8 cellular contexts compared by ENCODE assay signal in the genomic region with DNA sequence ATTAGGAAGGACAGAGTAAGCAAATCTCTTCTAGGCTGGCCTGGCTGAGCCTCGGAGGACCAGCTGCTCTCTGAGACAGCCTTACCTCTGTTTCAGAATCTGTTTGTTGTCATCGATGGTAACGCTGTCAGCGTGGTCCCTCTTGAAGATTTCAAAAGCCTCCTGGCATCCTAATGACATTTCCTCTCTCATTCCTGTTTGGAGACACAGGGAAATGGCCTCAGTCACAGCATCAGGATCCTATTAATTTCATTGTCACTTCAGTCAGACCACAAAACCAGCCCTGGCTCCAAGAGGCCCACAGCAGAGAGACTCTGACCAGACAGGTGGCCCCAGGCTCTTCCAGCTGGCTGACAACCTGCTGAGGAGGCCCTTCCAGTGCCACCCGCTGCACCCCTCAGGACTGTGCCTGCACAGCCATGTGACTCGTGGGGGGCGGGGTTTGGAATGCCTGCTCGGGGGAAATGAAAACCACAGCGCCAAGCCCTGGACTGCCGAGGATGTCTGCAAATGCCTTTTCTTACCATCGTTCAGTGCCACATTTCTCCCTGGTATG.
DNase-seq lines count a peak whose midpoint lies in the region; ATAC-seq and TF ChIP-seq lines count a peak whose summit lies in the region.

No MANE protein-coding gene starts in this region.

- H3K9me3 ChIP-seq in IMR-90 (ENCODE audit: control insufficient read depth, insufficient read depth, low read length) (no peaks in the 10 kb centered on the region), right cardiac atrium (ENCODE audit: control insufficient read depth, low read length) (no peaks in the 10 kb centered on the region), stomach (no peaks in the 10 kb centered on the region)

- H3K4me3 Mint-ChIP-seq in activated naive CD4-positive, alpha-beta T cell treated with anti-CD3 and anti-CD28 coated beads, Interleukin-2, amount 10 ng/mL, durations not matched to agents 7 days and 5 days: no peak overlapping the region

- no peaks in the 10 kb centered on the region for H3K4me1 ChIP-seq in IMR-90 (ENCODE audit: control insufficient read depth, insufficient read depth, low read length)
- H3K4me1 ChIP-seq in right cardiac atrium (ENCODE audit: control insufficient read depth, insufficient read depth, low read length): no peaks in the 10 kb centered on the region
- peaks cover 0 to 24% (median 17%) of the 10 kb centered on the region in 4 donors for H3K4me1 ChIP-seq in stomach

- no peak overlapping the region for H3K23ac ChIP-seq in IMR-90 (ENCODE audit: low read depth, low read length)

- POLR2A ChIA-PET in IMR-90 (lab: Charles Lee; ENCODE audit: unreplicated experiment): no interaction called here

- H4K8ac ChIP-seq in IMR-90 (ENCODE audit: low read depth in 2 of 2, low read length in 2 of 2): no peak overlapping the region

- no peak for ATAC-seq in IMR-90 (ENCODE audit: low read depth)
- ATAC-seq in right cardiac atrium: peak; percentile 66 to 67
- ATAC-seq in GM18502 (IDR thresholded peaks at IDR 0.05; ENCODE audit: poor library complexity, unreplicated experiment): no peak

- no peaks in the 10 kb centered on the region for H3K9me3 Mint-ChIP-seq in activated naive CD4-positive, alpha-beta T cell treated with anti-CD3 and anti-CD28 coated beads, Interleukin-2, amount 10 ng/mL, durations not matched to agents 7 days and 5 days

- H4K91ac ChIP-seq in IMR-90 (ENCODE audit: insufficient read depth, low read depth, low read length): no peak overlapping the region

- H3K27ac ChIP-seq in IMR-90 (ENCODE audit: insufficient read depth, low read length): no peak overlapping the region
- H3K27ac ChIP-seq in right cardiac atrium (ENCODE audit: low read length): no peak overlapping the region
- peak overlapping the region in 4 of 5 donors; percentile 7 to 71 (median 31) for H3K27ac ChIP-seq in stomach

- in situ Hi-C loops in IMR-90 (cut with MboI; ENCODE audit: low sequenced_read_pairs): no loop called here

- H2BK15ac ChIP-seq in IMR-90 (ENCODE audit: low read depth, low read length): no peak overlapping the region

- no TSS peak for BruUV-seq in IMR-90 (replicated peaks; lab: Mats Ljungman, UMichigan)

- CTCF ChIA-PET in IMR-90 (lab: Yijun Ruan, JAX): no interaction called here
- CTCF ChIA-PET in activated naive CD4-positive, alpha-beta T cell treated with anti-CD3 and anti-CD28 coated beads, Interleukin-2, amount 10 ng/mL, durations not matched to agents 7 days and 5 days (lab: Charles Lee): no interaction called here

- no peaks in the 10 kb centered on the region for H3K9me1 ChIP-seq in IMR-90 (ENCODE audit: insufficient read depth, low read length)

- H3K79me1 ChIP-seq in IMR-90 (ENCODE audit: low read depth in 1 of 2, low read length in 2 of 2): no peaks in the 10 kb centered on the region

- H4K5ac ChIP-seq in IMR-90 (ENCODE audit: low read depth, low read length): no peak overlapping the region

- H3K27me3 Mint-ChIP-seq in activated naive CD4-positive, alpha-beta T cell treated with anti-CD3 and anti-CD28 coated beads, Interleukin-2, amount 10 ng/mL, durations not matched to agents 7 days and 5 days: peaks cover 4% of the 10 kb centered on the region

- no peak overlapping the region for H2AK9ac ChIP-seq in IMR-90 (replicated peaks; ENCODE audit: low read depth, low read length, poor library complexity)

- no peak overlapping the region for H2BK120ac ChIP-seq in IMR-90 (ENCODE audit: low read depth, low read length)

- no peaks in the 10 kb centered on the region for H3K36me3 Mint-ChIP-seq in activated naive CD4-positive, alpha-beta T cell treated with anti-CD3 and anti-CD28 coated beads, Interleukin-2, amount 10 ng/mL, durations not matched to agents 7 days and 5 days

- no peak overlapping the region for H3K27ac Mint-ChIP-seq in activated naive CD4-positive, alpha-beta T cell treated with anti-CD3 and anti-CD28 coated beads, Interleukin-2, amount 10 ng/mL, durations not matched to agents 7 days and 5 days

- no peak overlapping the region for H3K4ac ChIP-seq in IMR-90 (ENCODE audit: low read depth, low read length)

- no peak for TF ChIP-seq POLR2A in IMR-90 (IDR thresholded peaks at IDR 0.05; ENCODE audit: low read depth, low read length)
- no peak for TF ChIP-seq POLR2A in stomach (IDR thresholded peaks at IDR 0.05)

- H3K27me3 ChIP-seq in IMR-90 (ENCODE audit: control insufficient read depth, insufficient read depth, low read length) (no peaks in the 10 kb centered on the region), right cardiac atrium (ENCODE audit: control insufficient read depth, insufficient read depth) (no peaks in the 10 kb centered on the region), stomach (no peaks in the 10 kb centered on the region)

- H3K4me1 Mint-ChIP-seq in activated naive CD4-positive, alpha-beta T cell treated with anti-CD3 and anti-CD28 coated beads, Interleukin-2, amount 10 ng/mL, durations not matched to agents 7 days and 5 days: no peaks in the 10 kb centered on the region

- 31% methylated on average over 2 of the region's 11 CpGs; no CpG with 5 or more reads in 1 of the 2 experiments for WGBS in IMR-90 (ENCODE audit: extremely low coverage in 2 of 2, insufficient read length in 1 of 2), 2 experiments
- WGBS in right cardiac atrium: 33% methylated on average over 11 of the region's 11 CpGs
- 32 to 43% (median 39%) methylated on average over 11 of the region's 11 CpGs for WGBS in stomach, 5 donors

- TF ChIP-seq RAD21 in IMR-90 (IDR thresholded peaks at IDR 0.05; ENCODE audit: low read length): no peak

- no peak overlapping the region for H3K4me2 ChIP-seq in IMR-90 (ENCODE audit: low read depth, low read length)

- no peak overlapping the region for H3K56ac ChIP-seq in IMR-90 (ENCODE audit: extremely low read depth, insufficient read depth, low read length)

- H3K4me3 ChIP-seq in IMR-90 (ENCODE audit: insufficient read depth, low read depth, low read length) (no peak overlapping the region), right cardiac atrium (ENCODE audit: low read length) (no peak overlapping the region), stomach (no peak overlapping the region)

- H2BK5ac ChIP-seq in IMR-90 (ENCODE audit: low read depth, low read length, poor library complexity, severe bottlenecking): no peak overlapping the region

- no peak overlapping the region for H3K9ac ChIP-seq in IMR-90 (ENCODE audit: low read depth, low read length)

- TF ChIP-seq CTCF in IMR-90 (conservative IDR thresholded peaks at IDR 0.05; ENCODE audit: low read depth, low read length) (no peak), stomach (IDR thresholded peaks at IDR 0.05) (no peak)

- intact Hi-C loops in IMR-90 (cut with micrococcal nuclease): no loop called here
- intact Hi-C loops in right cardiac atrium (cut with DNase I): no loop called here
- intact Hi-C loops in stomach (cut with DNase I; ENCODE audit: low total_unique reads): no loop called here

- H3K36me3 ChIP-seq in IMR-90 (ENCODE audit: control insufficient read depth, insufficient read depth, low read length) (no peaks in the 10 kb centered on the region), stomach (no peaks in the 10 kb centered on the region)

- no peak for DNase-seq in IMR-90
- peak; percentile 90 for DNase-seq in SK-N-DZ (ENCODE audit: low spot score)
- DNase-seq in right cardiac atrium: peak; percentile 53 to 87 (median 86)
- peak; percentile 47 for DNase-seq in stomach
- no peak for DNase-seq in cortex of kidney (lab: John Stamatoyannopoulos, UW)
- DNase-seq in activated naive CD4-positive, alpha-beta T cell treated with anti-CD3 and anti-CD28 coated beads, Interleukin-2, amount 10 ng/mL, durations not matched to agents 7 days and 5 days: no peak
- no peak for DNase-seq in activated gamma-delta T cell treated with Interleukin-2 at 50 U/mL for 16 hours

- H3K18ac ChIP-seq in IMR-90 (ENCODE audit: low read depth, low read length): no peak overlapping the region

- dilution Hi-C loops in IMR-90 (cut with HindIII; ENCODE audit: low sequenced_read_pairs, unreplicated experiment): no loop called here

- H2AFZ ChIP-seq in IMR-90 (replicated peaks; ENCODE audit: low read length, poor library complexity): peak overlapping the region; percentile 10

- H3K14ac ChIP-seq in IMR-90 (replicated peaks; ENCODE audit: low read depth, low read length): no peak overlapping the region

- TF ChIP-seq EP300 in stomach (IDR thresholded peaks at IDR 0.05): peak; percentile 8

- H4K20me1 ChIP-seq in IMR-90 (ENCODE audit: insufficient read depth, low read length): no peaks in the 10 kb centered on the region

- H2BK20ac ChIP-seq in IMR-90 (ENCODE audit: low read depth, low read length): no peak overlapping the region

- no peak overlapping the region for H2AK5ac ChIP-seq in IMR-90 (ENCODE audit: low read depth, low read length)

TF ChIP-seq in IMR-90, 13 proteins besides CTCF, POLR2A, EP300 and RAD21:
- TF ChIP-seq SMC3 (IDR thresholded peaks at IDR 0.05; ENCODE audit: low read depth, low read length): no peak
- TF ChIP-seq MAFK (IDR thresholded peaks at IDR 0.05; ENCODE audit: low read depth, low read length): no peak
- TF ChIP-seq RFX5 (IDR thresholded peaks at IDR 0.05; ENCODE audit: low read depth, low read length): no peak
- TF ChIP-seq FOS (IDR thresholded peaks at IDR 0.05; ENCODE audit: low read depth, low read length): no peak
- no peak for TF ChIP-seq MXI1 (IDR thresholded peaks at IDR 0.05; ENCODE audit: borderline replicate concordance, low read depth, low read length)
- TF ChIP-seq MAZ (IDR thresholded peaks at IDR 0.05; ENCODE audit: borderline replicate concordance, low read depth, low read length): no peak
- TF ChIP-seq CHD1 (IDR thresholded peaks at IDR 0.05; ENCODE audit: low read depth, low read length): no peak
- no peak for TF ChIP-seq CEBPB (IDR thresholded peaks at IDR 0.05; ENCODE audit: low read depth, low read length)
- no peak for TF ChIP-seq NFE2L2 (IDR thresholded peaks at IDR 0.05; ENCODE audit: low read depth, low read length)
TF ChIP-seq in IMR-90: peak in this region for 0.

Comparison
In these comparisons a context has a peak if more than half of its experiments do, and no peak if none do; other contexts are left out.
1. ATAC-seq: peak in right cardiac atrium (2 of 2); none in IMR-90 (single experiment) and GM18502 (single experiment).
2. DNase-seq: peak in SK-N-DZ (single experiment), right cardiac atrium (3 of 3) and stomach (single experiment); none in IMR-90 (single experiment), cortex of kidney (single experiment), activated naive CD4-positive, alpha-beta T cell treated with anti-CD3 and anti-CD28 coated beads, Interleukin-2, amount 10 ng/mL, durations not matched to agents 7 days and 5 days (single experiment) and activated gamma-delta T cell treated with Interleukin-2 at 50 U/mL for 16 hours (single experiment).
3. H3K27ac ChIP-seq: peak in stomach (4 of 5); none in IMR-90 (single experiment) and right cardiac atrium (single experiment).